ENCODE assay signal across 1 cellular context in genomic region chr5:165119175-165119574, GRCh38.
TF ChIP-seq lines count a peak whose summit lies in the region.

No MANE protein-coding gene starts in this region.

TF ChIP-seq in SK-N-SH, 30 proteins besides CTCF, POLR2A, EP300 and RAD21 (continued from another document):
- TF ChIP-seq IRF3 (IDR thresholded peaks at IDR 0.05; ENCODE audit: low read depth, low read length) = no peak
- TF ChIP-seq PBX3 (IDR thresholded peaks at IDR 0.05) = no peak
- TF ChIP-seq ZBTB33 (IDR thresholded peaks at IDR 0.05; ENCODE audit: borderline replicate concordance, low read depth) = no peak
- no peak for TF ChIP-seq TEAD4 (IDR thresholded peaks at IDR 0.05; ENCODE audit: borderline replicate concordance, insufficient read depth)
- TF ChIP-seq YY1 (IDR thresholded peaks at IDR 0.05; ENCODE audit: low read depth) = no peak
